ENCODE assay signal across 17 cellular contexts in the genomic region with DNA sequence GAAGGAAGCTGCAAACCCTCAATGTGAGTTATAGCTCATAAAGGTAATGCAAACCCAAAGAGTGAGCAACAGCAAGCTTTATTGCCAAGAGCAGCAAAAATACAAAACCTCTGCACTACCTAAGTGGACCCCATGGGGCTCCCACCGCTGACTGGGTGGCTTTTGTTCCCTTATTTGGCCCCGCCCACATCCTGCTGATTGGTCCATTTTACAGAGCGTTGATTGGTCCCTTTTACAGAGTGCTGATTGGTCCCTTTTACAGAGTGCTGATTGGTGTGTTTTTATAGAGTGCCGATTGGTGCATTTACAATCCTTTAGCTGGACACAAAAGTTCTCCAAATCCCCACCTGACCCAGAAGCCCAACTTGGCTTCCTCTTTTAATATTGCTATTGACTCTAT.
"Had no signal": no experiment of that assay in that cellular context is flagged by ENCODE, and none has a peak within 500 bp of the region (broad histone marks: within the 10 kb centered on the region; RNA-seq: fewer than 3 reads in every experiment).

No MANE protein-coding gene starts in this region.

- H3K27ac ChIP-seq: cardiac muscle cell, foreskin keratinocyte, hepatocyte, ovary, psoas muscle, transverse colon, uterus had no signal

- H3K4me3 ChIP-seq: cardiac muscle cell, hepatocyte, ovary, psoas muscle, transverse colon, uterus had no signal

- H3K36me3 ChIP-seq: cardiac muscle cell, ovary, transverse colon, uterus had no signal

- ATAC-seq: effector memory CD8-positive, alpha-beta T cell; foreskin keratinocyte; left cardiac atrium; psoas muscle; right cardiac atrium had no signal

- H3K9me3 ChIP-seq: ovary, transverse colon, uterus had no signal

- H3K79me2 ChIP-seq: hepatocyte had no signal

- DNase-seq: activated CD4-positive, alpha-beta memory T cell treated with anti-CD3 and anti-CD28 coated beads for 36 hours; activated CD4-positive, CD25-positive, alpha-beta regulatory T cell treated with anti-CD3 and anti-CD28 coated beads, Interleukin-2, amount 50 U/mL, for 72 hours; activated naive CD4-positive, alpha-beta T cell treated with Interleukin-2 at 50 U/mL for 16 hours; activated naive CD8-positive, alpha-beta T cell treated with anti-CD3 and anti-CD28 coated beads, Interleukin-2, amount 10 ng/mL, durations not matched to agents 7 days and 5 days; activated T-cell treated with anti-CD3 and anti-CD28 coated beads, Interleukin-2, amount 50 U/mL, for 1 hour; amygdala; effector memory CD8-positive, alpha-beta T cell; foreskin keratinocyte; left cardiac atrium; naive thymus-derived CD8-positive, alpha-beta T cell; ovary; psoas muscle; right cardiac atrium; transverse colon; uterus had no signal

- H2AFZ ChIP-seq: hepatocyte had no signal

- H3K4me1 ChIP-seq: foreskin keratinocyte, psoas muscle, transverse colon, uterus had no signal

- H3K27me3 ChIP-seq: cardiac muscle cell, foreskin keratinocyte, hepatocyte, ovary, transverse colon, uterus had no signal

- H3K4me2 ChIP-seq: hepatocyte had no signal
